In the genomic region with DNA sequence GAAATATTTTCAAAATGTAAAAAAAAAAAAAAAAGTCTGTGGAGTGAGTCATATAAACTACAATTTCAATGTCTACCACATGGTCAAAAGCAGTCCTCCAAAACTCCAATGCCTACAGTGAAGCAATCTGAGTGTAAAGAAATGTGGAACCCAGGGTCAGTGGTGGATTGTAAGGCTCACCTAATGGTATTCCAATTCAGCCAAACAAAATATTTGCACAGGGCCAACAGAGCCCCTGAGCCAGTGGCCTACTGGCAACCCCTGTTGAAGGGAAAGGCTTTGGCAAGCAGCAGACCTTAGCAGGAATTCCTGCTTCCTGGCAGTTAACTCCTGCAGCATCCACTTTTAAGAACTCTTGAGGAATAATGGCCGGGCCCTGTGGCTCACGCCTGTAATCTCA, we compare ENCODE assay signal across 1 cellular context.
TF ChIP-seq lines count a peak whose summit lies in the region.

No MANE protein-coding gene starts in this region.

TF ChIP-seq in HepG2, 621 proteins besides CTCF, POLR2A, EP300 and RAD21 (continued from another document and continues in another):
- TF ChIP-seq ATF2 (CRISPR knock-in tag; IDR thresholded peaks at IDR 0.05) (no peak), THYN1 (CRISPR knock-in tag; IDR thresholded peaks at IDR 0.05; ENCODE audit: borderline replicate concordance, low read depth) (no peak), HES4 (CRISPR knock-in tag; IDR thresholded peaks at IDR 0.05; ENCODE audit: borderline replicate concordance) (no peak), IRF2 (CRISPR knock-in tag; IDR thresholded peaks at IDR 0.05) (0 out of 2 replicates have a peak, but pooled peaks have one; percentile 12), ZNF468 (CRISPR knock-in tag; IDR thresholded peaks at IDR 0.05) (no peak), PAXIP1 (CRISPR knock-in tag; conservative IDR thresholded peaks at IDR 0.05) (0 out of 2 replicates have a peak, but pooled peaks have one; percentile 40), NFE2L2 (IDR thresholded peaks at IDR 0.05; ENCODE audit: low read length) (no peak), AHDC1 (CRISPR knock-in tag; IDR thresholded peaks at IDR 0.05; ENCODE audit: borderline replicate concordance) (no peak), ZBTB42 (CRISPR knock-in tag; IDR thresholded peaks at IDR 0.05) (no peak), ZNF282 (IDR thresholded peaks at IDR 0.05; ENCODE audit: partially characterized antibody) (no peak), ZNF337 (CRISPR knock-in tag; IDR thresholded peaks at IDR 0.05; ENCODE audit: borderline replicate concordance, low read depth) (no peak), ZNF609 (CRISPR knock-in tag; IDR thresholded peaks at IDR 0.05; ENCODE audit: borderline replicate concordance) (no peak), GABPB1 (CRISPR knock-in tag; IDR thresholded peaks at IDR 0.05) (no peak), NR2F6 (IDR thresholded peaks at IDR 0.05) (no peak), NR2F6 (CRISPR knock-in tag; IDR thresholded peaks at IDR 0.05) (peak; percentile 18; the same call in 1 of the 2 replicates), SSRP1 (CRISPR knock-in tag; IDR thresholded peaks at IDR 0.05) (no peak), ZNF510 (CRISPR knock-in tag; IDR thresholded peaks at IDR 0.05; ENCODE audit: low read depth) (no peak), ZNF20 (CRISPR knock-in tag; IDR thresholded peaks at IDR 0.05) (no peak), ATF1 (CRISPR knock-in tag; IDR thresholded peaks at IDR 0.05) (no peak), POGZ (CRISPR knock-in tag; IDR thresholded peaks at IDR 0.05) (no peak), LCORL (IDR thresholded peaks at IDR 0.05) (no peak), LCORL (CRISPR knock-in tag; IDR thresholded peaks at IDR 0.05) (no peak), TBX3 (IDR thresholded peaks at IDR 0.05; ENCODE audit: borderline replicate concordance) (no peak), CBX2 (IDR thresholded peaks at IDR 0.05; ENCODE audit: low read depth, low read length) (no peak), CBX2 (CRISPR knock-in tag; IDR thresholded peaks at IDR 0.05; ENCODE audit: low read depth) (no peak), ZNF138 (CRISPR knock-in tag; IDR thresholded peaks at IDR 0.05; ENCODE audit: low read depth) (no peak), RXRA (CRISPR knock-in tag; IDR thresholded peaks at IDR 0.05) (no peak), ZNF580 (CRISPR knock-in tag; IDR thresholded peaks at IDR 0.05; ENCODE audit: borderline replicate concordance, low read depth) (no peak), RARG (CRISPR knock-in tag; IDR thresholded peaks at IDR 0.05; ENCODE audit: low read depth) (no peak), PHF5A (CRISPR knock-in tag; IDR thresholded peaks at IDR 0.05; ENCODE audit: low read depth, unreplicated experiment) (no peak)
- TF ChIP-seq, protein P1, sequence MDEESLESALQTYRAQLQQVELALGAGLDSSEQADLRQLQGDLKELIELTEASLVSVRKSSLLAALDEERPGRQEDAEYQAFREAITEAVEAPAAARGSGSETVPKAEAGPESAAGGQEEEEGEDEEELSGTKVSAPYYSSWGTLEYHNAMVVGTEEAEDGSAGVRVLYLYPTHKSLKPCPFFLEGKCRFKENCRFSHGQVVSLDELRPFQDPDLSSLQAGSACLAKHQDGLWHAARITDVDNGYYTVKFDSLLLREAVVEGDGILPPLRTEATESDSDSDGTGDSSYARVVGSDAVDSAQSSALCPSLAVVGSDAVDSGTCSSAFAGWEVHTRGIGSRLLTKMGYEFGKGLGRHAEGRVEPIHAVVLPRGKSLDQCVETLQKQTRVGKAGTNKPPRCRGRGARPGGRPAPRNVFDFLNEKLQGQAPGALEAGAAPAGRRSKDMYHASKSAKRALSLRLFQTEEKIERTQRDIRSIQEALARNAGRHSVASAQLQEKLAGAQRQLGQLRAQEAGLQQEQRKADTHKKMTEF (CRISPR knock-in tag; IDR thresholded peaks at IDR 0.05), result no peak
- TF ChIP-seq, protein P2, sequence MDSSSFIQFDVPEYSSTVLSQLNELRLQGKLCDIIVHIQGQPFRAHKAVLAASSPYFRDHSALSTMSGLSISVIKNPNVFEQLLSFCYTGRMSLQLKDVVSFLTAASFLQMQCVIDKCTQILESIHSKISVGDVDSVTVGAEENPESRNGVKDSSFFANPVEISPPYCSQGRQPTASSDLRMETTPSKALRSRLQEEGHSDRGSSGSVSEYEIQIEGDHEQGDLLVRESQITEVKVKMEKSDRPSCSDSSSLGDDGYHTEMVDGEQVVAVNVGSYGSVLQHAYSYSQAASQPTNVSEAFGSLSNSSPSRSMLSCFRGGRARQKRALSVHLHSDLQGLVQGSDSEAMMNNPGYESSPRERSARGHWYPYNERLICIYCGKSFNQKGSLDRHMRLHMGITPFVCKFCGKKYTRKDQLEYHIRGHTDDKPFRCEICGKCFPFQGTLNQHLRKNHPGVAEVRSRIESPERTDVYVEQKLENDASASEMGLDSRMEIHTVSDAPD (CRISPR knock-in tag; IDR thresholded peaks at IDR 0.05), result peak; percentile 93
- TF ChIP-seq, protein P3, sequence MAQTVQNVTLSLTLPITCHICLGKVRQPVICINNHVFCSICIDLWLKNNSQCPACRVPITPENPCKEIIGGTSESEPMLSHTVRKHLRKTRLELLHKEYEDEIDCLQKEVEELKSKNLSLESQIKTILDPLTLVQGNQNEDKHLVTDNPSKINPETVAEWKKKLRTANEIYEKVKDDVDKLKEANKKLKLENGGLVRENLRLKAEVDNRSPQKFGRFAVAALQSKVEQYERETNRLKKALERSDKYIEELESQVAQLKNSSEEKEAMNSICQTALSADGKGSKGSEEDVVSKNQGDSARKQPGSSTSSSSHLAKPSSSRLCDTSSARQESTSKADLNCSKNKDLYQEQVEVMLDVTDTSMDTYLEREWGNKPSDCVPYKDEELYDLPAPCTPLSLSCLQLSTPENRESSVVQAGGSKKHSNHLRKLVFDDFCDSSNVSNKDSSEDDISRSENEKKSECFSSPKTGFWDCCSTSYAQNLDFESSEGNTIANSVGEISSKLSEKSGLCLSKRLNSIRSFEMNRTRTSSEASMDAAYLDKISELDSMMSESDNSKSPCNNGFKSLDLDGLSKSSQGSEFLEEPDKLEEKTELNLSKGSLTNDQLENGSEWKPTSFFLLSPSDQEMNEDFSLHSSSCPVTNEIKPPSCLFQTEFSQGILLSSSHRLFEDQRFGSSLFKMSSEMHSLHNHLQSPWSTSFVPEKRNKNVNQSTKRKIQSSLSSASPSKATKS (CRISPR knock-in tag; IDR thresholded peaks at IDR 0.05), result no peak
- TF ChIP-seq, protein P4, sequence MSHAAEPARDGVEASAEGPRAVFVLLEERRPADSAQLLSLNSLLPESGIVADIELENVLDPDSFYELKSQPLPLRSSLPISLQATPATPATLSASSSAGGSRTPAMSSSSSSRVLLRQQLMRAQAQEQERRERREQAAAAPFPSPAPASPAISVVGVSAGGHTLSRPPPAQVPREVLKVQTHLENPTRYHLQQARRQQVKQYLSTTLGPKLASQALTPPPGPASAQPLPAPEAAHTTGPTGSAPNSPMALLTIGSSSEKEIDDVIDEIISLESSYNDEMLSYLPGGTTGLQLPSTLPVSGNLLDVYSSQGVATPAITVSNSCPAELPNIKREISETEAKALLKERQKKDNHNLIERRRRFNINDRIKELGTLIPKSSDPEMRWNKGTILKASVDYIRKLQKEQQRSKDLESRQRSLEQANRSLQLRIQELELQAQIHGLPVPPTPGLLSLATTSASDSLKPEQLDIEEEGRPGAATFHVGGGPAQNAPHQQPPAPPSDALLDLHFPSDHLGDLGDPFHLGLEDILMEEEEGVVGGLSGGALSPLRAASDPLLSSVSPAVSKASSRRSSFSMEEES (CRISPR knock-in tag; IDR thresholded peaks at IDR 0.05), result no peak
